8 cellular contexts compared by ENCODE assay signal in the genomic region with DNA sequence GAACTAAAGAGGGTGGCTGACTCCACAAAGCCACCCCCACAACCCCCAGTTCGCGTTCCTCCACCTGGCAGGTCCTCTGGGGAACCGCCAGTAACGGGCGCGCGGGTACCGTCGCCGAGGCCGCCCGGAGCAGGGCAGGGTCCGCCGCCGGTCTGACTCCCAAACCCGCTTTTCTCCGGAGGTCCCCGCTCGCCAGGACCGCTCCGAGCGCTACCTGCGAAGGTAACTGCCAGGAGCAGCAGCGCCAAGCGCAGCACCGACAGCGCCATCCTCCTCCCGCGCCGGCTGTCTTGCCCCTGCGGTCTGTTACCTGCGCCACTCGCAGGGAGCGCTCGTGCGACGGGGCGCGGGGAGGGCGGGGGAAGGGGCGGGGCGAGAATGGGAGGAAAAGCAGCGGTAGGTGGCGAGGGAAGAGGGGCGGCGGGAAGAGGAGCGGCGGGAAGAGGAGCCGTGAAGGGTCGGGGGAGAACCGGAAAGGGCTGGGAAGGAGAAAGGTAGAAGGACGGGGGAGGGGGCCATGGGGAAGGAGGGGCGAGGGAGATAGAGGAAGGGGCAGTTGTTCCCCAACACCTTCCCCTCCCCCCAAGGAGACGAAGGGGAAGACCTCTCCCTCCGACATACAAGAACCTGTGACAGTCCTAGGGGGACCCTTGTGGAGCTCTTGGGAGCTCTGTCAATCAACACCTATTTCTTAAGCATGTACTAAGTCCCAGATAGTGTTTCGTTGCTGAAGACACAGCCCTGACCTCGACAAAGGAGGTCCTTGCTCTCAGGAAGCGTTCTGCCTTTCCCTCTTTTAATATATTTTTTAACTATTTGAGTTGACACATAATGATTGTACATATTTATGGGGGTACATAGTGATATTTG.
DNase-seq lines count a peak whose midpoint lies in the region; ATAC-seq lines count a peak whose summit lies in the region.

A gene with protein sequence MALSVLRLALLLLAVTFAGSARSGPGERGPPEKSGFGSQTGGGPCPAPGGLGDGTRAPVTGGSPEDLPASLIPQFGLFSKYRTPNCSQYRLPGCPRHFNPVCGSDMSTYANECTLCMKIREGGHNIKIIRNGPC (minus strand): TSS at position 308 of the 870 bp plus-strand sequence. CDS start 39 bp downstream, at position 269.

- peaks cover 9% of the 10 kb centered on the region for H3K4me1 ChIP-seq in adipocyte (ENCODE audit: control insufficient read depth, insufficient read depth, low read length)

- peaks cover 35% of the 10 kb centered on the region for H3K27me3 ChIP-seq in adipocyte (replicated peaks; ENCODE audit: control insufficient read depth, insufficient read depth, low read length)

- ATAC-seq in GM18502 (IDR thresholded peaks at IDR 0.05; ENCODE audit: poor library complexity, unreplicated experiment) (peak; percentile 48), HG03439 (IDR thresholded peaks at IDR 0.05; ENCODE audit: unreplicated experiment) (peak; percentile 40)

- peak; percentile 46 for DNase-seq in SW480 (ENCODE audit: low spot score)
- DNase-seq in adipocyte (ENCODE audit: low read depth) = no peak
- DNase-seq in islet precursor cell = peak; percentile 93
- peak; percentile 41 to 60 for DNase-seq in stimulated activated CD4-positive, alpha-beta T cell treated with anti-CD3 and anti-CD28 coated beads, Interleukin-4, amount 100 ng/mL, for 48 hours (ENCODE audit: low read depth in 2 of 2)
- no peak for DNase-seq in cerebellar cortex (ENCODE audit: low spot score)
- DNase-seq in C1 segment of cervical spinal cord (lab: John Stamatoyannopoulos, UW) = no peak

- H3K4me3 ChIP-seq in adipocyte (ENCODE audit: low read length) = peak within 1 kb of the TSS; percentile 54

- H3K36me3 ChIP-seq in adipocyte (ENCODE audit: control insufficient read depth, insufficient read depth, low read length, severe bottlenecking) = no peaks in the 10 kb centered on the region

- no peaks in the 10 kb centered on the region for H3K9me3 ChIP-seq in adipocyte (ENCODE audit: control insufficient read depth, low read length)

- H3K9ac ChIP-seq in adipocyte (ENCODE audit: low read length) = no peak within 1 kb of the TSS

Comparison
In these comparisons a context has a peak if more than half of its experiments do, and no peak if none do; other contexts are left out.
1. DNase-seq: peak in SW480 (single experiment), islet precursor cell (single experiment) and stimulated activated CD4-positive, alpha-beta T cell treated with anti-CD3 and anti-CD28 coated beads, Interleukin-4, amount 100 ng/mL, for 48 hours (2 of 2); none in adipocyte (single experiment), cerebellar cortex (single experiment) and C1 segment of cervical spinal cord (0 of 14).